10 cellular contexts compared by ENCODE assay signal in genomic region chr4:37561803-37562207, GRCh38.
A peak's percentile ranks its signal among the peaks of the same experiment; 100 is the strongest.
DNase-seq lines count a peak whose midpoint lies in the region; ATAC-seq and TF ChIP-seq lines count a peak whose summit lies in the region.
"Had no signal": no experiment of that assay in that cellular context is flagged by ENCODE, and none has a peak within 500 bp of the region (broad histone marks: within the 10 kb centered on the region; RNA-seq: fewer than 3 reads in every experiment).

No MANE protein-coding gene starts in this region.

- no peaks in the 10 kb centered on the region for H3K36me3 Mint-ChIP-seq in T-helper 2 cell treated with Interferon-gamma antibody and Interleukin-4, amounts not matched to agents 5 μg/mL and 100 μg/mL, for 36 hours (ENCODE audit: low read depth)

- H3K27ac ChIP-seq in Peyer's patch, result no peak overlapping the region

- H3K27me3 ChIP-seq in Peyer's patch, result no peaks in the 10 kb centered on the region

- no peak overlapping the region for H3K27ac Mint-ChIP-seq in T-helper 2 cell treated with Interferon-gamma antibody and Interleukin-4, amounts not matched to agents 5 μg/mL and 100 μg/mL, for 36 hours

- in situ Hi-C loops in astrocyte of the cerebellum (cut with HindIII; ENCODE audit: low sequenced_read_pairs), result no loop called here

- no peaks in the 10 kb centered on the region for H3K9me3 ChIP-seq in Peyer's patch

- no peaks in the 10 kb centered on the region for H3K27me3 Mint-ChIP-seq in T-helper 2 cell treated with Interferon-gamma antibody and Interleukin-4, amounts not matched to agents 5 μg/mL and 100 μg/mL, for 36 hours (ENCODE audit: low read depth)

- no peak overlapping the region for H3K4me3 Mint-ChIP-seq in T-helper 2 cell treated with Interferon-gamma antibody and Interleukin-4, amounts not matched to agents 5 μg/mL and 100 μg/mL, for 36 hours
- H3K4me3 Mint-ChIP-seq: brain had no signal

- TF ChIP-seq CTCF in astrocyte of the cerebellum (IDR thresholded peaks at IDR 0.05; ENCODE audit: low read depth, low read length, missing control alignments) (no peak), Peyer's patch (IDR thresholded peaks at IDR 0.05) (no peak)

- H3K36me3 ChIP-seq in Peyer's patch, result no peaks in the 10 kb centered on the region

- no peaks in the 10 kb centered on the region for H3K9me3 Mint-ChIP-seq in T-helper 2 cell treated with Interferon-gamma antibody and Interleukin-4, amounts not matched to agents 5 μg/mL and 100 μg/mL, for 36 hours

- TF ChIP-seq POLR2A in Peyer's patch (IDR thresholded peaks at IDR 0.05), result no peak

- H3K4me1 Mint-ChIP-seq in T-helper 2 cell treated with Interferon-gamma antibody and Interleukin-4, amounts not matched to agents 5 μg/mL and 100 μg/mL, for 36 hours (ENCODE audit: low read depth), result no peaks in the 10 kb centered on the region
- H3K4me1 Mint-ChIP-seq: brain had no signal

- H3K4me3 ChIP-seq in astrocyte of the cerebellum (ENCODE audit: low read depth, low read length) (no peak overlapping the region), Peyer's patch (no peak overlapping the region)

- ATAC-seq in GM19467 (IDR thresholded peaks at IDR 0.05; ENCODE audit: unreplicated experiment) (peak; percentile 94), HG03175 (IDR thresholded peaks at IDR 0.05; ENCODE audit: unreplicated experiment) (peak; percentile 97)

- no peaks in the 10 kb centered on the region for H3K4me1 ChIP-seq in Peyer's patch

- peak; percentile 57 for DNase-seq in COR-L47 (lab: John Stamatoyannopoulos, UW)
- peak; percentile 19 for DNase-seq in astrocyte of the cerebellum (ENCODE audit: low read depth)
- no peak for DNase-seq in T-helper 2 cell treated with Interferon-gamma antibody and Interleukin-4, amounts not matched to agents 5 μg/mL and 100 μg/mL, for 36 hours (ENCODE audit: low spot score)
- DNase-seq in occipital lobe (lab: John Stamatoyannopoulos, UW), result no peak
- DNase-seq in central memory CD4-positive, alpha-beta T cell, result no peak
- no peak for DNase-seq in Peyer's patch
- DNase-seq: stimulated activated CD4-positive, alpha-beta T cell treated with anti-CD3 and anti-CD28 coated beads, Interleukin-4, amount 100 ng/mL, for 4 hours had no signal

Comparison
In these comparisons a context has a peak if more than half of its experiments do, and no peak if none do; other contexts are left out.
1. DNase-seq: peak in COR-L47 (single experiment) and astrocyte of the cerebellum (single experiment); none in T-helper 2 cell treated with Interferon-gamma antibody and Interleukin-4, amounts not matched to agents 5 μg/mL and 100 μg/mL, for 36 hours (single experiment), occipital lobe (single experiment), central memory CD4-positive, alpha-beta T cell (single experiment) and Peyer's patch (0 of 3).